Comparison of ENCODE assay signal across 8 cellular contexts in the genomic region with DNA sequence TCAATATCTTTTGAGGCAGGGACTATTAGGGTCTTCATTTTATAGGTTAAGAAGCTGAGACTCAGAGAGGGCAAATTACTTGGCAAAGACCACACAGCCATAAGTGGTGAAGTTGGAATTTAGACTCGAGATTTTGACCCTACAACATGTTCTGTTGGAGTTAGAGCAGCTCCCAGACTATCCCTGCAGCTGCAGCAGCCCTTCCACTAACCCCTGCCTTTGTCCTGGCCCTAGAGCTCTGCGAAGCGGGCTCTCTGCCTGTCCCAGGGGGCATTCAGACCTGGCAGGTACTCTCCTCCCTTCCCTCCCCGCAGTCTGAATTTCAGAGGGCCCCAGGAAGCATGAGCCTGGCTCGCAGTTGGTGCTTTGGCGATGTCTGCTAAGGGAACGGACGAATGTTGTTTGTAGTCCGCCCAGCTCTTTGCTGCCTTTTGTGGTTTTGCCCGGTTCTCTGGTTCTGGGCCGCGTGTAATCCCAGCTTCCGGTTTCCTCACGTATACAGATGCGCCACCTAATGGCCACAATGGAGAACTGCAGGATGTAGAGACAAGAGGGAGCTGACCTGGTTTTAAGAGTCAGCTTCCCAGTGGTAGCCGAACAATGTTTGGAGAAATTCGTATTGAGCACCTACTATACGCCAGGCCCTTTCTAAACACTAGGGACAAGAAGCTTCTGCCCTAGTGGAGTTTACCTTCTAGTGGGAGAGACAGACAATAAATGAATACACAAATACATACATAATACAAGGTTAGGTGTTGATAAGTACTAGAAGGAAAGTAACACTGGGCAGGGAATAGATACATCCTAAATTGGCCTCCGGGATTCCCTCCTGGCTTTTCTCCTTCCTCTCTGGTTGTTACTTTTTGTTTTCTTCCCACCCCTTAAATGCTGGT.
DNase-seq lines count a peak whose midpoint lies in the region; ATAC-seq, FAIRE-seq and TF ChIP-seq lines count a peak whose summit lies in the region.

No MANE protein-coding gene starts in this region.

- DNase-seq in NCI-H2196 (lab: John Stamatoyannopoulos, UW; ENCODE audit: unreplicated experiment) (peak; percentile 91), WERI-Rb-1 (peak; percentile 84), cardiac fibroblast (ENCODE audit: low read depth in 2 of 2) (peak; percentile 90 to 93), islet precursor cell (peak; percentile 92)
- DNase-seq in stimulated activated CD4-positive, alpha-beta T cell treated with anti-CD3 and anti-CD28 coated beads, Interleukin-12 subunit alpha, Interleukin-12 subunit beta, amount 100 ng/mL, for 48 hours (ENCODE audit: low read depth in 2 of 3, low spot score in 1 of 3): peak; percentile 52 to 67 (median 56)

- peak overlapping the region; percentile 84 for H3K27ac ChIP-seq in WERI-Rb-1

- H3K4me3 ChIP-seq in WERI-Rb-1 (ENCODE audit: low read depth, low read length) (peak overlapping the region; percentile 26), cardiac fibroblast (replicated peaks in 1 of 2; ENCODE audit: low read depth in 2 of 2, low read length in 2 of 2) (peak overlapping the region in 1 of 2 donors; percentile 16)

- H3K27me3 ChIP-seq in WERI-Rb-1 (ENCODE audit: insufficient read depth, low read depth, severe bottlenecking): no peaks in the 10 kb centered on the region

- peak; percentile 74 for ATAC-seq in GM18517 (IDR thresholded peaks at IDR 0.05; ENCODE audit: unreplicated experiment)
- peak; percentile 57 for ATAC-seq in HG03103 (IDR thresholded peaks at IDR 0.05; ENCODE audit: low read depth, unreplicated experiment)

- no peaks in the 10 kb centered on the region for H3K36me3 ChIP-seq in WERI-Rb-1

- TF ChIP-seq CTCF in WERI-Rb-1 (IDR thresholded peaks at IDR 0.05; ENCODE audit: low read depth, low read length): peak; percentile 82
- peak; percentile 91 for TF ChIP-seq CTCF in cardiac fibroblast (IDR thresholded peaks at IDR 0.05; ENCODE audit: low read depth, low read length)

- H3K9me3 ChIP-seq in WERI-Rb-1 (ENCODE audit: severe bottlenecking): no peaks in the 10 kb centered on the region

- FAIRE-seq in A204.1 (lab: Jason Lieb, UNC): peak; percentile 83
